11 cellular contexts compared by ENCODE assay signal in the genomic region with DNA sequence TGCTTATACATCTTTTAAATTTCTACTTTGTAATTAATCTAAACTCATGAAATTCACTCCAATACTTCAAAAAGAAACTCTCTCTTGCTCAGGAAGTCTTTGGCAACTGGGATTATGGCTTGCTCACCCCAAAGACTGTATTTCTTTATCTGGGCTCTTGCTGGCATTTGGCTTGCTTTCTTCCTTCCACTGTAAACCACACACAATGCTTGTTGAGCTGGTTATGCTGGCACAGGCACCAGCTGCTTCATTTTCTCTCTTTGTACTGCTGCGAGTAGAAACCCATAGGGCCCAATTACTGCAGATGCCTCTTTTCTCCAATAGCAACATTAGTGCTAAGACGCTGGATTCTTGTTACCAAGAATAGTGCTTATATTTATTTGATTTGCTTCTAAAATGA. TPM values are rescaled to one million over a fixed set of nuclear protein-coding genes. Genes with fewer than 3 reads are reported as not detected.
A peak's percentile ranks its signal among the peaks of the same experiment; 100 is the strongest.
DNase-seq lines count a peak whose midpoint lies in the region; TF ChIP-seq lines count a peak whose summit lies in the region.
"Had no signal": no experiment of that assay in that cellular context is flagged by ENCODE, and none has a peak within 500 bp of the region (broad histone marks: within the 10 kb centered on the region; RNA-seq: fewer than 3 reads in every experiment).

No MANE protein-coding gene starts in this region.

- H2AFZ ChIP-seq in osteoblast (ENCODE audit: low read length): no peak overlapping the region

- H4K20me1 ChIP-seq in osteoblast (ENCODE audit: insufficient read depth, low read length): no peaks in the 10 kb centered on the region

- in situ Hi-C loops in SK-MEL-5 (cut with HindIII; ENCODE audit: low pct_unique_long_range_greater_than_20kb, low sequenced_read_pairs): no loop called here

- DNase-seq in NCI-H2081 (lab: John Stamatoyannopoulos, UW): peak; percentile 54 to 87
- peak; percentile 45 for DNase-seq in SK-MEL-5 (ENCODE audit: low read depth, low spot score)
- no peak for DNase-seq in osteoblast (ENCODE audit: insufficient read length, low spot score, missing footprints)
- no peak for DNase-seq in WERI-Rb-1
- DNase-seq in RWPE1 (ENCODE audit: low spot score): no peak
- DNase-seq in activated gamma-delta T cell (lab: John Stamatoyannopoulos, UW): no peak
- no peak for DNase-seq in kidney tubule cell (ENCODE audit: low spot score)
- DNase-seq: activated gamma-delta T cell treated with Interleukin-2 at 50 U/mL for 16 hours; left colon; stimulated activated CD4-positive, alpha-beta T cell treated with anti-CD3 and anti-CD28 coated beads, Interleukin-4, amount 100 ng/mL, for 1 hour had no signal

- H3K36me3 ChIP-seq in HEK293 (ENCODE audit: control insufficient read depth in 2 of 2, insufficient read depth in 1 of 2, low read length in 2 of 2) (no peaks in the 10 kb centered on the region), osteoblast (ENCODE audit: insufficient read depth, low read length) (no peaks in the 10 kb centered on the region), WERI-Rb-1 (no peaks in the 10 kb centered on the region)

- H3K4me3 ChIP-seq in HEK293 (ENCODE audit: low read depth, low read length): no peak overlapping the region
- H3K4me3 ChIP-seq in osteoblast (ENCODE audit: insufficient read depth, low read length): no peak overlapping the region
- H3K4me3 ChIP-seq in WERI-Rb-1 (ENCODE audit: low read depth, low read length): no peak overlapping the region

- H3K4me1 ChIP-seq in HEK293 (ENCODE audit: control insufficient read depth, insufficient read depth, low read length) (peaks cover 8% of the 10 kb centered on the region), osteoblast (ENCODE audit: insufficient read depth, low read length) (peaks cover 21% of the 10 kb centered on the region)

- H3K27me3 ChIP-seq in osteoblast (ENCODE audit: insufficient read depth, low read length) (no peaks in the 10 kb centered on the region), WERI-Rb-1 (ENCODE audit: insufficient read depth, low read depth, severe bottlenecking) (no peaks in the 10 kb centered on the region)

- H3K27ac ChIP-seq in HEK293 (ENCODE audit: extremely low read depth, low read depth, low read length): no peak overlapping the region
- H3K27ac ChIP-seq in osteoblast (ENCODE audit: low read depth, low read length): peak overlapping the region; percentile 2
- no peak overlapping the region for H3K27ac ChIP-seq in WERI-Rb-1
- no peak overlapping the region for H3K27ac ChIP-seq in RWPE1

- TF ChIP-seq CTCF in HEK293 (tag by site-specific recombination; IDR thresholded peaks at IDR 0.05) (no peak), osteoblast (IDR thresholded peaks at IDR 0.05; ENCODE audit: extremely low read depth, low read depth, low read length) (no peak), WERI-Rb-1 (IDR thresholded peaks at IDR 0.05; ENCODE audit: low read depth, low read length) (no peak), RWPE1 (conservative IDR thresholded peaks at IDR 0.05; ENCODE audit: low read depth) (no peak)

- peak overlapping the region; percentile 47 for H3K4me2 ChIP-seq in osteoblast (ENCODE audit: insufficient read depth, low read length)

- POLR2A ChIA-PET in HEK293 (lab: Yijun Ruan, JAX): interaction anchor here (1.3 kb wide), 1 partner anchor 62 kb away, joined by 5 read pairs; the partner anchor contains the start of gene COBLL1
- POLR2A ChIA-PET in RWPE1 (lab: Yijun Ruan, JAX; ENCODE audit: low non-redundant PET): interaction anchor here (1.3 kb wide), 1 partner anchor 62 kb away, joined by 6 read pairs; the partner anchor contains the start of gene COBLL1

- CTCF ChIA-PET in HEK293 (lab: Yijun Ruan, JAX): interaction anchor here (0.5 to 2.4 kb wide), 5 partner anchors 10 to 578 kb away, joined by 3 to 9 read pairs (median 4); no protein-coding TSS in a partner anchor
- CTCF ChIA-PET in RWPE1 (lab: Yijun Ruan, JAX): interaction anchor here (0.5 to 1.0 kb wide), 2 partner anchors 9 to 62 kb away, joined by 3 read pairs; partner anchors contain the start of gene COBLL1

- H3K79me2 ChIP-seq in osteoblast (ENCODE audit: insufficient read depth, low read length): no peaks in the 10 kb centered on the region

- H3K9me3 ChIP-seq in HEK293 (ENCODE audit: control insufficient read depth, insufficient read depth, low read depth, low read length) (no peaks in the 10 kb centered on the region), osteoblast (ENCODE audit: low read depth, low read length) (no peaks in the 10 kb centered on the region), WERI-Rb-1 (ENCODE audit: severe bottlenecking) (no peaks in the 10 kb centered on the region)

TF ChIP-seq in HEK293, 187 proteins besides CTCF, POLR2A, EP300 and RAD21:
- no peak for TF ChIP-seq ZNF121 (tag by site-specific recombination; IDR thresholded peaks at IDR 0.05)
- no peak for TF ChIP-seq PRDM1 (tag by site-specific recombination; IDR thresholded peaks at IDR 0.05)
- no peak for TF ChIP-seq ZNF292 (tag by site-specific recombination; IDR thresholded peaks at IDR 0.05; ENCODE audit: borderline replicate concordance, low read depth)
- no peak for TF ChIP-seq REPIN1 (tag by site-specific recombination; IDR thresholded peaks at IDR 0.05; ENCODE audit: low read depth)
- no peak for TF ChIP-seq GLIS1 (tag by site-specific recombination; IDR thresholded peaks at IDR 0.05)
- 0 out of 2 replicates have a peak, but pooled peaks have one; percentile 19 for TF ChIP-seq ZBTB20 (tag by site-specific recombination; IDR thresholded peaks at IDR 0.05)

RNA-seq across cellular contexts. Expression of gene SLC38A11, which starts 51.4 kb away (rescaled TPM):
- not detected in 2 replicates for total RNA-seq in SK-MEL-5 (2014; rRNA removed; shearing (Covaris generic))
- polyA plus RNA-seq in SK-MEL-5 (2015; cell fraction: cytosol; rRNA removed): not detected in 2 replicates
- 0.19 and 0.45 TPM in 2 replicates for polyA plus RNA-seq in SK-MEL-5 (2015; cell fraction: nucleus; rRNA removed)
- total RNA-seq in osteoblast: not detected in 2 replicates

Comparison
In these comparisons a context has a peak if more than half of its experiments do, and no peak if none do; other contexts are left out.
1. DNase-seq: peak in NCI-H2081 (2 of 2) and SK-MEL-5 (single experiment); none in osteoblast (single experiment), WERI-Rb-1 (single experiment), RWPE1 (single experiment), activated gamma-delta T cell (single experiment) and kidney tubule cell (single experiment).